In genomic region chr19:11887618-11888531, GRCh38 we compare ENCODE assay signal across 8 cellular contexts. TPM values are rescaled to one million over a fixed set of nuclear protein-coding genes. Genes with fewer than 3 reads are reported as not detected.
DNase-seq lines count a peak whose midpoint lies in the region; ATAC-seq and TF ChIP-seq lines count a peak whose summit lies in the region.

Gene ZNF69 (plus strand): TSS chr19:11887782. CDS start chr19:11887924, 142 bp downstream.

- H3K36me3 Mint-ChIP-seq in activated CD4-positive, alpha-beta memory T cell treated with anti-CD3 and anti-CD28 coated beads, Interleukin-2, amount 10 ng/mL, durations not matched to agents 7 days and 5 days (ENCODE audit: low read depth) = peaks cover 10% of the 10 kb centered on the region

- CTCF ChIA-PET in activated CD4-positive, alpha-beta memory T cell treated with anti-CD3 and anti-CD28 coated beads, Interleukin-2, amount 10 ng/mL, durations not matched to agents 7 days and 5 days (lab: Charles Lee) = interaction anchor here (1.0 kb wide), 1 partner anchor 36 kb away, joined by 3 read pairs; no protein-coding TSS in a partner anchor

- H3K9me3 ChIP-seq in lower lobe of right lung = no peaks in the 10 kb centered on the region

- no peaks in the 10 kb centered on the region for H3K27me3 ChIP-seq in lower lobe of right lung (ENCODE audit: low read depth)

- H3K36me3 ChIP-seq in lower lobe of right lung = no peaks in the 10 kb centered on the region

- peak within 1 kb of the TSS; percentile 89 for H3K27ac ChIP-seq in lower lobe of right lung

- TF ChIP-seq CTCF in lower lobe of right lung (IDR thresholded peaks at IDR 0.05) = peak; percentile 34

- H3K4me1 Mint-ChIP-seq in activated CD4-positive, alpha-beta memory T cell treated with anti-CD3 and anti-CD28 coated beads, Interleukin-2, amount 10 ng/mL, durations not matched to agents 7 days and 5 days = peaks cover 21% of the 10 kb centered on the region

- peak within 1 kb of the TSS; percentile 73 for H3K27ac Mint-ChIP-seq in activated CD4-positive, alpha-beta memory T cell treated with anti-CD3 and anti-CD28 coated beads, Interleukin-2, amount 10 ng/mL, durations not matched to agents 7 days and 5 days

- peak within 1 kb of the TSS; percentile 83 for H3K4me3 Mint-ChIP-seq in activated CD4-positive, alpha-beta memory T cell treated with anti-CD3 and anti-CD28 coated beads, Interleukin-2, amount 10 ng/mL, durations not matched to agents 7 days and 5 days

- no peaks in the 10 kb centered on the region for H3K27me3 Mint-ChIP-seq in activated CD4-positive, alpha-beta memory T cell treated with anti-CD3 and anti-CD28 coated beads, Interleukin-2, amount 10 ng/mL, durations not matched to agents 7 days and 5 days

- peak; percentile 88 for DNase-seq in AG08396 (ENCODE audit: low spot score)
- peak; percentile 76 for DNase-seq in NCI-H69 (lab: John Stamatoyannopoulos, UW)
- peak; percentile 53 for DNase-seq in activated CD4-positive, alpha-beta memory T cell treated with anti-CD3 and anti-CD28 coated beads, Interleukin-2, amount 10 ng/mL, durations not matched to agents 7 days and 5 days
- DNase-seq in effector CD8-positive, alpha-beta T cell (lab: John Stamatoyannopoulos, UW) = peak; percentile 66
- DNase-seq in lower lobe of right lung = peak; percentile 92
- DNase-seq in stimulated activated CD4-positive, alpha-beta T cell treated with anti-CD3 and anti-CD28 coated beads, Interleukin-4, amount 100 ng/mL, for 24 hours = peak; percentile 61
- DNase-seq in NCI-H446 (lab: John Stamatoyannopoulos, UW) = no peak

- peaks cover 15% of the 10 kb centered on the region for H3K4me1 ChIP-seq in lower lobe of right lung

- ATAC-seq in GM21723 (IDR thresholded peaks at IDR 0.05; ENCODE audit: unreplicated experiment) = peak; percentile 81
- ATAC-seq in lower lobe of right lung = peak; percentile 98 to 99

- peak within 1 kb of the TSS; percentile 74 for H3K4me3 ChIP-seq in lower lobe of right lung

- POLR2A ChIA-PET in activated CD4-positive, alpha-beta memory T cell treated with anti-CD3 and anti-CD28 coated beads, Interleukin-2, amount 10 ng/mL, durations not matched to agents 7 days and 5 days (lab: Charles Lee) = interaction anchor here (2.5 kb wide), 1 partner anchor 36 kb away, joined by 11 read pairs; the partner anchor contains the start of gene ZNF700

- intact Hi-C loops in lower lobe of right lung (cut with DNase I) = no loop called here

- H3K9me3 Mint-ChIP-seq in activated CD4-positive, alpha-beta memory T cell treated with anti-CD3 and anti-CD28 coated beads, Interleukin-2, amount 10 ng/mL, durations not matched to agents 7 days and 5 days = peaks cover 8% of the 10 kb centered on the region

RNA-seq across cellular contexts. Expression of gene ZNF69, which starts in this region (rescaled TPM):
- total RNA-seq in activated CD4-positive, alpha-beta memory T cell treated with anti-CD3 and anti-CD28 coated beads, Interleukin-2, amount 10 ng/mL, durations not matched to agents 7 days and 5 days = 1 to 10 TPM; 2.3 to 2.7 TPM
- 12.2 TPM for total RNA-seq in lower lobe of right lung

Comparison
In these comparisons a context has a peak if more than half of its experiments do, and no peak if none do; other contexts are left out.
1. DNase-seq: peak in AG08396 (single experiment), NCI-H69 (single experiment), activated CD4-positive, alpha-beta memory T cell treated with anti-CD3 and anti-CD28 coated beads, Interleukin-2, amount 10 ng/mL, durations not matched to agents 7 days and 5 days (single experiment), effector CD8-positive, alpha-beta T cell (single experiment), lower lobe of right lung (single experiment) and stimulated activated CD4-positive, alpha-beta T cell treated with anti-CD3 and anti-CD28 coated beads, Interleukin-4, amount 100 ng/mL, for 24 hours (single experiment); none in NCI-H446 (0 of 2).